In the genomic region with DNA sequence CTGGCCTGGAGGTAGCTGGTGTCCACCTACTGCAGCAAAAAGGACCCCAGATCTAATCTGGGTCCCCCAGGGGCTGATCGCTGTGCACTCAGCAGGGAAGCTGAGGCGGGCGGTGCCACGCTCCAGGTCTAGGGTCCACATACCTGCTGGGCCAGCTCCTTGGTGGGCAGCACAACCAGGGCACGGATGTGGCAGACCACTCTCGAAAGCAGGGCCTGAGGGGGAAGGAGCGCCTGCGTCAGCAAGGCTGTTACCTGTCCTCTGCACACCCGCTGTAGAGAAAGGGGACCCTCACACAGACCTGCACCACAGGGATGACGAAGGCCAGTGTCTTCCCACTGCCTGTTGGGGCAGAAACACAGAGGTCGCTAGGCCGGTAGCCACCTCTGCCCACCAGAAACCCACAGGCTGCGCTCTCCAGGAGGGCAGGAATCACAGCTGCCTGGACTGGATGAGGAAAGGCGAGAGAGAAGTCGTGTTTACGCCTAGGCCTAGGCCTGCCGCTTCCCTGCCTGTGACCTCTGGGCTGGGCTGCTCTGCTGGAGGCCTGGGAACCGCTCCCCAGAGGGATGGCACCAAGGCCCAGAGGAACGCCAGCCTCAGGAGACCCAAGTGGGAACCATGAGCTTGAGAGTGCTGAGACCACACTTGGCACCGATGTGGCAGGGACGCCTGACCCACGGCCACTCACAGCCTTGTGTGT, we compare ENCODE assay signal across 1 cellular context.
TF ChIP-seq lines count a peak whose summit lies in the region.

No MANE protein-coding gene starts in this region.

TF ChIP-seq in H1, 55 proteins besides CTCF, POLR2A, EP300 and RAD21:
- no peak for TF ChIP-seq KDM1A (IDR thresholded peaks at IDR 0.05; ENCODE audit: borderline replicate concordance, low read length)
- TF ChIP-seq SUZ12 (IDR thresholded peaks at IDR 0.05; ENCODE audit: low read length): no peak
- TF ChIP-seq NRF1 (IDR thresholded peaks at IDR 0.05; ENCODE audit: low read depth, low read length): no peak
- no peak for TF ChIP-seq CEBPB (IDR thresholded peaks at IDR 0.05; ENCODE audit: low read depth, low read length)
- no peak for TF ChIP-seq SP1 (IDR thresholded peaks at IDR 0.05; ENCODE audit: low read depth, low read length)
- no peak for TF ChIP-seq SP4 (IDR thresholded peaks at IDR 0.05; ENCODE audit: low read length)
- no peak for TF ChIP-seq NANOG (IDR thresholded peaks at IDR 0.05; ENCODE audit: insufficient read depth, low read depth, low read length, poor library complexity, severe bottlenecking)
- no peak for TF ChIP-seq CHD1 (IDR thresholded peaks at IDR 0.05; ENCODE audit: low read depth, low read length)
- no peak for TF ChIP-seq TEAD4 (IDR thresholded peaks at IDR 0.05; ENCODE audit: low read depth, low read length)
- TF ChIP-seq SIX5 (IDR thresholded peaks at IDR 0.05; ENCODE audit: low read depth, low read length): no peak
- TF ChIP-seq JUN (IDR thresholded peaks at IDR 0.05; ENCODE audit: low read depth, low read length): no peak
- TF ChIP-seq SAP30 (IDR thresholded peaks at IDR 0.05; ENCODE audit: insufficient read depth, insufficient replicate concordance, low read length): no peak
- TF ChIP-seq, protein P1, sequence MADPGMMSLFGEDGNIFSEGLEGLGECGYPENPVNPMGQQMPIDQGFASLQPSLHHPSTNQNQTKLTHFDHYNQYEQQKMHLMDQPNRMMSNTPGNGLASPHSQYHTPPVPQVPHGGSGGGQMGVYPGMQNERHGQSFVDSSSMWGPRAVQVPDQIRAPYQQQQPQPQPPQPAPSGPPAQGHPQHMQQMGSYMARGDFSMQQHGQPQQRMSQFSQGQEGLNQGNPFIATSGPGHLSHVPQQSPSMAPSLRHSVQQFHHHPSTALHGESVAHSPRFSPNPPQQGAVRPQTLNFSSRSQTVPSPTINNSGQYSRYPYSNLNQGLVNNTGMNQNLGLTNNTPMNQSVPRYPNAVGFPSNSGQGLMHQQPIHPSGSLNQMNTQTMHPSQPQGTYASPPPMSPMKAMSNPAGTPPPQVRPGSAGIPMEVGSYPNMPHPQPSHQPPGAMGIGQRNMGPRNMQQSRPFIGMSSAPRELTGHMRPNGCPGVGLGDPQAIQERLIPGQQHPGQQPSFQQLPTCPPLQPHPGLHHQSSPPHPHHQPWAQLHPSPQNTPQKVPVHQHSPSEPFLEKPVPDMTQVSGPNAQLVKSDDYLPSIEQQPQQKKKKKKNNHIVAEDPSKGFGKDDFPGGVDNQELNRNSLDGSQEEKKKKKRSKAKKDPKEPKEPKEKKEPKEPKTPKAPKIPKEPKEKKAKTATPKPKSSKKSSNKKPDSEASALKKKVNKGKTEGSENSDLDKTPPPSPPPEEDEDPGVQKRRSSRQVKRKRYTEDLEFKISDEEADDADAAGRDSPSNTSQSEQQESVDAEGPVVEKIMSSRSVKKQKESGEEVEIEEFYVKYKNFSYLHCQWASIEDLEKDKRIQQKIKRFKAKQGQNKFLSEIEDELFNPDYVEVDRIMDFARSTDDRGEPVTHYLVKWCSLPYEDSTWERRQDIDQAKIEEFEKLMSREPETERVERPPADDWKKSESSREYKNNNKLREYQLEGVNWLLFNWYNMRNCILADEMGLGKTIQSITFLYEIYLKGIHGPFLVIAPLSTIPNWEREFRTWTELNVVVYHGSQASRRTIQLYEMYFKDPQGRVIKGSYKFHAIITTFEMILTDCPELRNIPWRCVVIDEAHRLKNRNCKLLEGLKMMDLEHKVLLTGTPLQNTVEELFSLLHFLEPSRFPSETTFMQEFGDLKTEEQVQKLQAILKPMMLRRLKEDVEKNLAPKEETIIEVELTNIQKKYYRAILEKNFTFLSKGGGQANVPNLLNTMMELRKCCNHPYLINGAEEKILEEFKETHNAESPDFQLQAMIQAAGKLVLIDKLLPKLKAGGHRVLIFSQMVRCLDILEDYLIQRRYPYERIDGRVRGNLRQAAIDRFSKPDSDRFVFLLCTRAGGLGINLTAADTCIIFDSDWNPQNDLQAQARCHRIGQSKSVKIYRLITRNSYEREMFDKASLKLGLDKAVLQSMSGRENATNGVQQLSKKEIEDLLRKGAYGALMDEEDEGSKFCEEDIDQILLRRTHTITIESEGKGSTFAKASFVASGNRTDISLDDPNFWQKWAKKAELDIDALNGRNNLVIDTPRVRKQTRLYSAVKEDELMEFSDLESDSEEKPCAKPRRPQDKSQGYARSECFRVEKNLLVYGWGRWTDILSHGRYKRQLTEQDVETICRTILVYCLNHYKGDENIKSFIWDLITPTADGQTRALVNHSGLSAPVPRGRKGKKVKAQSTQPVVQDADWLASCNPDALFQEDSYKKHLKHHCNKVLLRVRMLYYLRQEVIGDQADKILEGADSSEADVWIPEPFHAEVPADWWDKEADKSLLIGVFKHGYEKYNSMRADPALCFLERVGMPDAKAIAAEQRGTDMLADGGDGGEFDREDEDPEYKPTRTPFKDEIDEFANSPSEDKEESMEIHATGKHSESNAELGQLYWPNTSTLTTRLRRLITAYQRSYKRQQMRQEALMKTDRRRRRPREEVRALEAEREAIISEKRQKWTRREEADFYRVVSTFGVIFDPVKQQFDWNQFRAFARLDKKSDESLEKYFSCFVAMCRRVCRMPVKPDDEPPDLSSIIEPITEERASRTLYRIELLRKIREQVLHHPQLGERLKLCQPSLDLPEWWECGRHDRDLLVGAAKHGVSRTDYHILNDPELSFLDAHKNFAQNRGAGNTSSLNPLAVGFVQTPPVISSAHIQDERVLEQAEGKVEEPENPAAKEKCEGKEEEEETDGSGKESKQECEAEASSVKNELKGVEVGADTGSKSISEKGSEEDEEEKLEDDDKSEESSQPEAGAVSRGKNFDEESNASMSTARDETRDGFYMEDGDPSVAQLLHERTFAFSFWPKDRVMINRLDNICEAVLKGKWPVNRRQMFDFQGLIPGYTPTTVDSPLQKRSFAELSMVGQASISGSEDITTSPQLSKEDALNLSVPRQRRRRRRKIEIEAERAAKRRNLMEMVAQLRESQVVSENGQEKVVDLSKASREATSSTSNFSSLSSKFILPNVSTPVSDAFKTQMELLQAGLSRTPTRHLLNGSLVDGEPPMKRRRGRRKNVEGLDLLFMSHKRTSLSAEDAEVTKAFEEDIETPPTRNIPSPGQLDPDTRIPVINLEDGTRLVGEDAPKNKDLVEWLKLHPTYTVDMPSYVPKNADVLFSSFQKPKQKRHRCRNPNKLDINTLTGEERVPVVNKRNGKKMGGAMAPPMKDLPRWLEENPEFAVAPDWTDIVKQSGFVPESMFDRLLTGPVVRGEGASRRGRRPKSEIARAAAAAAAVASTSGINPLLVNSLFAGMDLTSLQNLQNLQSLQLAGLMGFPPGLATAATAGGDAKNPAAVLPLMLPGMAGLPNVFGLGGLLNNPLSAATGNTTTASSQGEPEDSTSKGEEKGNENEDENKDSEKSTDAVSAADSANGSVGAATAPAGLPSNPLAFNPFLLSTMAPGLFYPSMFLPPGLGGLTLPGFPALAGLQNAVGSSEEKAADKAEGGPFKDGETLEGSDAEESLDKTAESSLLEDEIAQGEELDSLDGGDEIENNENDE (IDR thresholded peaks at IDR 0.05; ENCODE audit: insufficient replicate concordance, low read length): no peak
- TF ChIP-seq RFX5 (IDR thresholded peaks at IDR 0.05; ENCODE audit: borderline replicate concordance, low read depth, low read length): no peak
- TF ChIP-seq SRF (IDR thresholded peaks at IDR 0.05; ENCODE audit: low read depth, low read length): no peak
- no peak for TF ChIP-seq TAF1 (IDR thresholded peaks at IDR 0.05; ENCODE audit: low read depth, low read length)
- TF ChIP-seq POU5F1 (IDR thresholded peaks at IDR 0.05; ENCODE audit: low read depth, low read length): no peak
